Comparison of ENCODE assay signal across 8 cellular contexts in the genomic region with DNA sequence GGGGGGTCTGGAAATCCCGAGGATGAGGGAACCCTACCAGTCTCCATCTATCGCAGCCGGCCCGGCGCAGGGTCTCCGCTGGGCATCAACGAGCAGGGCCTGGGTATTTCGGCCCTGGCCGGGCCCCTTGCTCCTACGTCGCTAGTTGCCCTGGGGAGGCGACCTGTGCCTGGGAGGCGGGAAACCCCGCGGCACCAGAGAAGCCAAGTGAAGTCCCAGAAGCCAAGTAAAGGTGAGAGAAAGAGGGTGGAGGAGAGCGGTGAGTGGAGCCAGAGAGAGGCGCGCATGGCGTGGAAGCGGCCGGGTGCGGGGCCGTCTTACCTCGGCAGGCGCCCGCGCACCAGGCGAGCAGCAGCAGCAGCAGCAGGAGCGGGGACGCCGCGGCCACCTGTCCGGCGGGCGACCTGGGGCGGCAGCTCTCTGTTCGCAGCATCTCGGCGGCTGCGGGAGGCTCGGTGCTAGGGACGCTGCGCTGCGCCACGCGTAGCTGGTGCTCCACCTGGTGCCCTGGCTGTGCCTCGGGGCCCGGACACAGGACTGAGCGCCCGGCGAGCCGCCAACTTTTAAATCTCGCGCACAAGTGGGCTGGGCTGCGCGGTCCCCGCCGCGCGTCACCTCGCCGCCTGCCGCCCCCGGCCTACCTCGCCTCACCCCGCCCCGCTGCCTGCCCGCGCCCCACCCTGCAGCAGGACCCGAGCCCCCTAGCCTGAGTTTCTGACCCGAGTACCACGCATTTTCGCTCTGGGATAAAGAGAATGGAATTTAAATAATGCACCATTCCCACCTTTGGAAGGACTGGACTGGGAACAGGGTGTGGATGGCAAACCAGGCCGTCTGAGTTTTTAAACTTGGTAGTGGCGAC. TPM values are rescaled to one million over a fixed set of nuclear protein-coding genes. Genes with fewer than 3 reads are reported as not detected.
DNase-seq lines count a peak whose midpoint lies in the region; ATAC-seq, FAIRE-seq and TF ChIP-seq lines count a peak whose summit lies in the region.

A gene with protein sequence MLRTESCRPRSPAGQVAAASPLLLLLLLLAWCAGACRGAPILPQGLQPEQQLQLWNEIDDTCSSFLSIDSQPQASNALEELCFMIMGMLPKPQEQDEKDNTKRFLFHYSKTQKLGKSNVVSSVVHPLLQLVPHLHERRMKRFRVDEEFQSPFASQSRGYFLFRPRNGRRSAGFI (minus strand): TSS at position 539 of the 862 bp plus-strand sequence. CDS start 106 bp downstream, at position 433.

- TF ChIP-seq EP300 in transverse colon (IDR thresholded peaks at IDR 0.05; ENCODE audit: low read depth): no peak

- H3K27ac Mint-ChIP-seq in effector memory CD8-positive, alpha-beta T cell: no peak within 1 kb of the TSS

- peak within 1 kb of the TSS; percentile 75 to 80 for H3K4me3 Mint-ChIP-seq in effector memory CD8-positive, alpha-beta T cell

- TF ChIP-seq CTCF in VCaP (conservative IDR thresholded peaks at IDR 0.05) (peak; percentile 58), transverse colon (IDR thresholded peaks at IDR 0.05) (no peak)

- in situ Hi-C loops in transverse colon (cut with MboI; ENCODE audit: low pct_ligation_motif_present in 1 of 4, low pct_unique_long_range_greater_than_20kb in 1 of 4, low sequenced_read_pairs in 3 of 4): no loop called here

- peak; percentile 78 for ATAC-seq in GM21576 (IDR thresholded peaks at IDR 0.05; ENCODE audit: unreplicated experiment)
- ATAC-seq in effector memory CD8-positive, alpha-beta T cell (replicated peaks): peak; percentile 89

- peaks cover 2% of the 10 kb centered on the region for H3K36me3 Mint-ChIP-seq in effector memory CD8-positive, alpha-beta T cell (ENCODE audit: insufficient read depth)

- whole genome bisulfite sequencing in transverse colon (ENCODE audit: low coverage in 1 of 2), 2 donors: 0 to 5% methylated on average over 11 to 39 of the region's 75 CpGs

- H3K4me1 ChIP-seq in muscle layer of duodenum (ENCODE audit: control insufficient read depth in 1 of 2, insufficient read depth in 2 of 2, low read length in 2 of 2) (peaks cover 0 to 17% of the 10 kb centered on the region in 2 donors), transverse colon (peaks cover 7 to 19% (median 13%) of the 10 kb centered on the region in 4 donors)

- H3K36me3 ChIP-seq in muscle layer of duodenum (ENCODE audit: control insufficient read depth in 1 of 2, insufficient read depth in 2 of 2, low read length in 2 of 2) (no peaks in the 10 kb centered on the region), transverse colon (no peaks in the 10 kb centered on the region)

- H3K27ac ChIP-seq in VCaP (peak within 1 kb of the TSS; percentile 48), muscle layer of duodenum (ENCODE audit: low read length) (no peak within 1 kb of the TSS), transverse colon (no peak within 1 kb of the TSS)

- FAIRE-seq in GM19239 (lab: Jason Lieb, UNC): no peak

- DNase-seq in DMS79 treated with DMSO at 0.1 percent for 48 hours (lab: John Stamatoyannopoulos, UW) (peak; percentile 35), M059J (ENCODE audit: low read depth) (peak; percentile 54), transverse colon (peak; percentile 54), GM19239 (ENCODE audit: insufficient read length, low spot score) (no peak)
- DNase-seq in effector memory CD8-positive, alpha-beta T cell: peak in 2 of 3 experiments; percentile 31 to 35

- H3K4me1 Mint-ChIP-seq in effector memory CD8-positive, alpha-beta T cell (ENCODE audit: low read depth in 2 of 2): peaks cover 10 to 15% of the 10 kb centered on the region in 2 donors

- H3K9me3 ChIP-seq in muscle layer of duodenum (ENCODE audit: control insufficient read depth in 1 of 2, low read length in 2 of 2) (no peaks in the 10 kb centered on the region), transverse colon (no peaks in the 10 kb centered on the region)

- no peaks in the 10 kb centered on the region for H3K9me3 Mint-ChIP-seq in effector memory CD8-positive, alpha-beta T cell

- intact Hi-C loops in transverse colon (cut with DNase I; ENCODE audit: low total_unique reads): no loop called here

- peaks cover 54 to 64% of the 10 kb centered on the region in 2 donors for H3K27me3 Mint-ChIP-seq in effector memory CD8-positive, alpha-beta T cell

- H3K27me3 ChIP-seq in muscle layer of duodenum (ENCODE audit: low read depth, low read length): peaks cover 26% of the 10 kb centered on the region
- H3K27me3 ChIP-seq in transverse colon: peaks cover 65% of the 10 kb centered on the region

- peak within 1 kb of the TSS; percentile 1 to 65 for H3K4me3 ChIP-seq in muscle layer of duodenum (ENCODE audit: low read depth in 1 of 2, low read length in 2 of 2)
- H3K4me3 ChIP-seq in transverse colon: peak within 1 kb of the TSS in 3 of 4 donors; percentile 9 to 55 (median 33)

- no peak for TF ChIP-seq POLR2A in transverse colon (IDR thresholded peaks at IDR 0.05)

RNA-seq across cellular contexts. Expression of the gene that starts here (rescaled TPM):
- 5.2 and 9.6 TPM in 2 replicates for total RNA-seq in M059J (2014; rRNA removed; shearing (Covaris generic))
- total RNA-seq in transverse colon: under 1 TPM in 1 of 4 donors, not detected in 3; 0.96 TPM

Comparison
In these comparisons a context has a peak if more than half of its experiments do, and no peak if none do; other contexts are left out.
1. Peak in DNase-seq and H3K4me3 ChIP-seq in transverse colon; RNA of the gene not detected or under 1 TPM.